In genomic region chr3:171825222-171825828, GRCh38 we compare ENCODE assay signal across 1 cellular context.
TF ChIP-seq lines count a peak whose summit lies in the region.

No MANE protein-coding gene starts in this region.

TF ChIP-seq in SK-N-SH treated with all-trans-retinoic acid at 6 μM for 48 hours, 23 proteins besides CTCF, POLR2A, EP300 and RAD21 (continued from another document):
- TF ChIP-seq, protein P1, sequence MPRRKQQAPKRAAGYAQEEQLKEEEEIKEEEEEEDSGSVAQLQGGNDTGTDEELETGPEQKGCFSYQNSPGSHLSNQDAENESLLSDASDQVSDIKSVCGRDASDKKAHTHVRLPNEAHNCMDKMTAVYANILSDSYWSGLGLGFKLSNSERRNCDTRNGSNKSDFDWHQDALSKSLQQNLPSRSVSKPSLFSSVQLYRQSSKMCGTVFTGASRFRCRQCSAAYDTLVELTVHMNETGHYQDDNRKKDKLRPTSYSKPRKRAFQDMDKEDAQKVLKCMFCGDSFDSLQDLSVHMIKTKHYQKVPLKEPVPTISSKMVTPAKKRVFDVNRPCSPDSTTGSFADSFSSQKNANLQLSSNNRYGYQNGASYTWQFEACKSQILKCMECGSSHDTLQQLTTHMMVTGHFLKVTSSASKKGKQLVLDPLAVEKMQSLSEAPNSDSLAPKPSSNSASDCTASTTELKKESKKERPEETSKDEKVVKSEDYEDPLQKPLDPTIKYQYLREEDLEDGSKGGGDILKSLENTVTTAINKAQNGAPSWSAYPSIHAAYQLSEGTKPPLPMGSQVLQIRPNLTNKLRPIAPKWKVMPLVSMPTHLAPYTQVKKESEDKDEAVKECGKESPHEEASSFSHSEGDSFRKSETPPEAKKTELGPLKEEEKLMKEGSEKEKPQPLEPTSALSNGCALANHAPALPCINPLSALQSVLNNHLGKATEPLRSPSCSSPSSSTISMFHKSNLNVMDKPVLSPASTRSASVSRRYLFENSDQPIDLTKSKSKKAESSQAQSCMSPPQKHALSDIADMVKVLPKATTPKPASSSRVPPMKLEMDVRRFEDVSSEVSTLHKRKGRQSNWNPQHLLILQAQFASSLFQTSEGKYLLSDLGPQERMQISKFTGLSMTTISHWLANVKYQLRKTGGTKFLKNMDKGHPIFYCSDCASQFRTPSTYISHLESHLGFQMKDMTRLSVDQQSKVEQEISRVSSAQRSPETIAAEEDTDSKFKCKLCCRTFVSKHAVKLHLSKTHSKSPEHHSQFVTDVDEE (CRISPR knock-in tag; IDR thresholded peaks at IDR 0.05) = no peak
- no peak for TF ChIP-seq OSR1 (CRISPR knock-in tag; IDR thresholded peaks at IDR 0.05)
- no peak for TF ChIP-seq ZC3H10 (CRISPR knock-in tag; IDR thresholded peaks at IDR 0.05)
- TF ChIP-seq SNAI2 (CRISPR knock-in tag; IDR thresholded peaks at IDR 0.05) = no peak
- TF ChIP-seq ZFP30 (CRISPR knock-in tag; IDR thresholded peaks at IDR 0.05) = no peak
- TF ChIP-seq CSDC2 (CRISPR knock-in tag; IDR thresholded peaks at IDR 0.05) = no peak
- no peak for TF ChIP-seq ZNF70 (CRISPR knock-in tag; IDR thresholded peaks at IDR 0.05)
- no peak for TF ChIP-seq ESRRG (CRISPR knock-in tag; IDR thresholded peaks at IDR 0.05)
- TF ChIP-seq, protein P2, sequence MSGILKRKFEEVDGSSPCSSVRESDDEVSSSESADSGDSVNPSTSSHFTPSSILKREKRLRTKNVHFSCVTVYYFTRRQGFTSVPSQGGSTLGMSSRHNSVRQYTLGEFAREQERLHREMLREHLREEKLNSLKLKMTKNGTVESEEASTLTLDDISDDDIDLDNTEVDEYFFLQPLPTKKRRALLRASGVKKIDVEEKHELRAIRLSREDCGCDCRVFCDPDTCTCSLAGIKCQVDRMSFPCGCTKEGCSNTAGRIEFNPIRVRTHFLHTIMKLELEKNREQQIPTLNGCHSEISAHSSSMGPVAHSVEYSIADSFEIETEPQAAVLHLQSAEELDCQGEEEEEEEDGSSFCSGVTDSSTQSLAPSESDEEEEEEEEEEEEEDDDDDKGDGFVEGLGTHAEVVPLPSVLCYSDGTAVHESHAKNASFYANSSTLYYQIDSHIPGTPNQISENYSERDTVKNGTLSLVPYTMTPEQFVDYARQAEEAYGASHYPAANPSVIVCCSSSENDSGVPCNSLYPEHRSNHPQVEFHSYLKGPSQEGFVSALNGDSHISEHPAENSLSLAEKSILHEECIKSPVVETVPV (CRISPR knock-in tag; IDR thresholded peaks at IDR 0.05) = no peak
- no peak for TF ChIP-seq PPARA (CRISPR knock-in tag; IDR thresholded peaks at IDR 0.05; ENCODE audit: borderline replicate concordance)
- no peak for TF ChIP-seq TCF4 (CRISPR knock-in tag; IDR thresholded peaks at IDR 0.05; ENCODE audit: borderline replicate concordance)
